ENCODE assay signal across 11 cellular contexts in genomic region chr17:66415366-66416206, GRCh38.
A peak's percentile ranks its signal among the peaks of the same experiment; 100 is the strongest.
DNase-seq lines count a peak whose midpoint lies in the region; ATAC-seq and TF ChIP-seq lines count a peak whose summit lies in the region.
"Had no signal": no experiment of that assay in that cellular context is flagged by ENCODE, and none has a peak within 500 bp of the region (broad histone marks: within the 10 kb centered on the region; RNA-seq: fewer than 3 reads in every experiment).

No MANE protein-coding gene starts in this region.

- POLR2A ChIA-PET in activated CD4-positive, alpha-beta memory T cell treated with anti-CD3 and anti-CD28 coated beads for 36 hours (lab: Charles Lee) = no interaction called here

- TF ChIP-seq CTCF in VCaP (conservative IDR thresholded peaks at IDR 0.05) (no peak), liver (IDR thresholded peaks at IDR 0.05; ENCODE audit: low read depth, low read length, missing input control) (no peak), lower leg skin (IDR thresholded peaks at IDR 0.05) (no peak)

- CTCF ChIA-PET in activated CD8-positive, alpha-beta memory T cell treated with anti-CD3 and anti-CD28 coated beads, Interleukin-2, amount 10 ng/mL, durations not matched to agents 7 days and 5 days (lab: Charles Lee) = interaction anchor here (0.8 kb wide), 1 partner anchor 151 kb away, joined by 3 read pairs; no protein-coding TSS in a partner anchor
- CTCF ChIA-PET in activated CD4-positive, alpha-beta memory T cell treated with anti-CD3 and anti-CD28 coated beads for 36 hours (lab: Charles Lee) = interaction anchor here (1.1 to 1.3 kb wide), 2 partner anchors 11 to 13 kb away, joined by 3 read pairs; no protein-coding TSS in a partner anchor

- H3K9me3 ChIP-seq in liver (ENCODE audit: control insufficient read depth in 4 of 4, low read length in 3 of 4) = no peaks in the 10 kb centered on the region

- DNase-seq in stimulated activated naive CD8-positive, alpha-beta T cell treated with anti-CD3 and anti-CD28 coated beads, Interleukin-15, Interleukin-2, amounts not matched to agents 100 U/mL and 50 U/mL, for 24 hours = no peak
- DNase-seq in activated CD8-positive, alpha-beta memory T cell treated with anti-CD3 and anti-CD28 coated beads, Interleukin-2, amount 10 ng/mL, durations not matched to agents 7 days and 5 days = no peak
- no peak for DNase-seq in activated CD4-positive, alpha-beta memory T cell treated with anti-CD3 and anti-CD28 coated beads for 36 hours
- DNase-seq in RKO (ENCODE audit: low spot score) (no peak), lower leg skin (ENCODE audit: low spot score in 2 of 2) (no peak)
- DNase-seq: activated CD4-positive, alpha-beta T cell treated with anti-CD3 and anti-CD28 coated beads, Interleukin-2, amount 50 U/mL, for 1 hour; NCI-H446 treated with DMSO at 0.1 percent for 48 hours had no signal

- WGBS in liver = 32% methylated on average over 11 of the region's 11 CpGs
- WGBS in lower leg skin, 2 donors = 72 to 73% methylated on average over 11 of the region's 11 CpGs

- H3K9ac ChIP-seq in liver (ENCODE audit: low read depth in 1 of 2, low read length in 2 of 2) = no peak overlapping the region

- peak; percentile 45 to 50 for TF ChIP-seq RAD21 in liver (IDR thresholded peaks at IDR 0.05)

- no peak overlapping the region for H3K4me3 Mint-ChIP-seq in stimulated activated naive CD8-positive, alpha-beta T cell treated with anti-CD3 and anti-CD28 coated beads, Interleukin-15, Interleukin-2, amounts not matched to agents 100 ng/mL and 50 ng/mL, for 24 hours
- H3K4me3 Mint-ChIP-seq in activated CD8-positive, alpha-beta memory T cell treated with anti-CD3 and anti-CD28 coated beads, Interleukin-2, amount 10 ng/mL, durations not matched to agents 7 days and 5 days = no peak overlapping the region
- no peak overlapping the region for H3K4me3 Mint-ChIP-seq in activated CD4-positive, alpha-beta memory T cell treated with anti-CD3 and anti-CD28 coated beads for 36 hours

- H3K36me3 Mint-ChIP-seq in stimulated activated naive CD8-positive, alpha-beta T cell treated with anti-CD3 and anti-CD28 coated beads, Interleukin-15, Interleukin-2, amounts not matched to agents 100 ng/mL and 50 ng/mL, for 24 hours (ENCODE audit: low read depth) = peaks cover 6% of the 10 kb centered on the region
- peaks cover 5% of the 10 kb centered on the region for H3K36me3 Mint-ChIP-seq in activated CD8-positive, alpha-beta memory T cell treated with anti-CD3 and anti-CD28 coated beads, Interleukin-2, amount 10 ng/mL, durations not matched to agents 7 days and 5 days
- H3K36me3 Mint-ChIP-seq in activated CD4-positive, alpha-beta memory T cell treated with anti-CD3 and anti-CD28 coated beads for 36 hours = no peaks in the 10 kb centered on the region

- ATAC-seq in stimulated activated naive CD8-positive, alpha-beta T cell treated with anti-CD3 and anti-CD28 coated beads, Interleukin-15, Interleukin-2, amounts not matched to agents 100 U/mL and 50 U/mL, for 24 hours = no peak
- ATAC-seq in activated CD8-positive, alpha-beta memory T cell treated with anti-CD3 and anti-CD28 coated beads, Interleukin-2, amount 10 ng/mL, durations not matched to agents 7 days and 5 days = no peak
- ATAC-seq: K562 had no signal

- H3K36me3 ChIP-seq in liver (ENCODE audit: control insufficient read depth in 4 of 4, insufficient read depth in 3 of 4, low read depth in 1 of 4, low read length in 3 of 4) = no peaks in the 10 kb centered on the region

- intact Hi-C loops in activated CD4-positive, alpha-beta memory T cell treated with anti-CD3 and anti-CD28 coated beads for 36 hours (cut with micrococcal nuclease) = no loop called here
- intact Hi-C loops in lower leg skin (cut with DNase I; ENCODE audit: low total_unique reads) = no loop called here

- H3K9me3 Mint-ChIP-seq in stimulated activated naive CD8-positive, alpha-beta T cell treated with anti-CD3 and anti-CD28 coated beads, Interleukin-15, Interleukin-2, amounts not matched to agents 100 ng/mL and 50 ng/mL, for 24 hours = no peaks in the 10 kb centered on the region
- H3K9me3 Mint-ChIP-seq in activated CD8-positive, alpha-beta memory T cell treated with anti-CD3 and anti-CD28 coated beads, Interleukin-2, amount 10 ng/mL, durations not matched to agents 7 days and 5 days (ENCODE audit: low read depth) = no peaks in the 10 kb centered on the region
- no peaks in the 10 kb centered on the region for H3K9me3 Mint-ChIP-seq in activated CD4-positive, alpha-beta memory T cell treated with anti-CD3 and anti-CD28 coated beads for 36 hours

- H3K27ac Mint-ChIP-seq in stimulated activated naive CD8-positive, alpha-beta T cell treated with anti-CD3 and anti-CD28 coated beads, Interleukin-15, Interleukin-2, amounts not matched to agents 100 ng/mL and 50 ng/mL, for 24 hours = peak overlapping the region; percentile 49
- no peak overlapping the region for H3K27ac Mint-ChIP-seq in activated CD8-positive, alpha-beta memory T cell treated with anti-CD3 and anti-CD28 coated beads, Interleukin-2, amount 10 ng/mL, durations not matched to agents 7 days and 5 days
- no peak overlapping the region for H3K27ac Mint-ChIP-seq in activated CD4-positive, alpha-beta memory T cell treated with anti-CD3 and anti-CD28 coated beads for 36 hours

- peaks cover 15 to 49% (median 41%) of the 10 kb centered on the region in 4 donors for H3K4me1 ChIP-seq in liver (ENCODE audit: control insufficient read depth in 4 of 4, insufficient read depth in 4 of 4, low read length in 3 of 4)

- no peaks in the 10 kb centered on the region for H3K27me3 ChIP-seq in liver (ENCODE audit: control insufficient read depth in 4 of 4, insufficient read depth in 4 of 4, low read length in 3 of 4)

- no peak for TF ChIP-seq POLR2A in lower leg skin (IDR thresholded peaks at IDR 0.05)

- H3K4me1 Mint-ChIP-seq in stimulated activated naive CD8-positive, alpha-beta T cell treated with anti-CD3 and anti-CD28 coated beads, Interleukin-15, Interleukin-2, amounts not matched to agents 100 ng/mL and 50 ng/mL, for 24 hours (ENCODE audit: low read depth) = peaks cover 66% of the 10 kb centered on the region
- H3K4me1 Mint-ChIP-seq in activated CD8-positive, alpha-beta memory T cell treated with anti-CD3 and anti-CD28 coated beads, Interleukin-2, amount 10 ng/mL, durations not matched to agents 7 days and 5 days = peaks cover 18% of the 10 kb centered on the region
- H3K4me1 Mint-ChIP-seq in activated CD4-positive, alpha-beta memory T cell treated with anti-CD3 and anti-CD28 coated beads for 36 hours (ENCODE audit: low read depth) = peaks cover 65% of the 10 kb centered on the region

- H3K27ac ChIP-seq in VCaP (peak overlapping the region; percentile 41), liver (ENCODE audit: low read depth in 1 of 2, low read length in 2 of 2) (peak overlapping the region in 1 of 2 donors; percentile 16)

- H3K27me3 Mint-ChIP-seq in stimulated activated naive CD8-positive, alpha-beta T cell treated with anti-CD3 and anti-CD28 coated beads, Interleukin-15, Interleukin-2, amounts not matched to agents 100 ng/mL and 50 ng/mL, for 24 hours = no peaks in the 10 kb centered on the region
- H3K27me3 Mint-ChIP-seq in activated CD8-positive, alpha-beta memory T cell treated with anti-CD3 and anti-CD28 coated beads, Interleukin-2, amount 10 ng/mL, durations not matched to agents 7 days and 5 days = no peaks in the 10 kb centered on the region
- H3K27me3 Mint-ChIP-seq in activated CD4-positive, alpha-beta memory T cell treated with anti-CD3 and anti-CD28 coated beads for 36 hours = no peaks in the 10 kb centered on the region

- H3K4me3 ChIP-seq in liver (ENCODE audit: low read depth in 1 of 3, low read length in 3 of 3) = no peak overlapping the region
- H3K4me3 ChIP-seq in lower leg skin (ENCODE audit: low read depth, poor library complexity, severe bottlenecking) = no peak overlapping the region
- H3K4me3 ChIP-seq: K562 had no signal

TF ChIP-seq in liver, 16 proteins besides CTCF, POLR2A, EP300 and RAD21 (continues in another document):
- TF ChIP-seq REST (IDR thresholded peaks at IDR 0.05) (no peak), EGR1 (IDR thresholded peaks at IDR 0.05; ENCODE audit: low read depth in 2 of 2) (no peak), FOXA2 (IDR thresholded peaks at IDR 0.05) (peak; percentile 16), HNF4G (IDR thresholded peaks at IDR 0.05) (peak; percentile 56), GABPA (IDR thresholded peaks at IDR 0.05 in 1 of 2, conservative IDR thresholded peaks at IDR 0.05 in 1 of 2) (no peak)
